In genomic region chr12:122243965-122244364, GRCh38 we compare ENCODE assay signal across 24 cellular contexts. TPM values are rescaled to one million over a fixed set of nuclear protein-coding genes. Genes with fewer than 3 reads are reported as not detected.
A peak's percentile ranks its signal among the peaks of the same experiment; 100 is the strongest.
DNase-seq lines count a peak whose midpoint lies in the region; FAIRE-seq and TF ChIP-seq lines count a peak whose summit lies in the region.
"Had no signal": no experiment of that assay in that cellular context is flagged by ENCODE, and none has a peak within 500 bp of the region (broad histone marks: within the 10 kb centered on the region; RNA-seq: fewer than 3 reads in every experiment).

No MANE protein-coding gene starts in this region.

- H3K36me3 Mint-ChIP-seq in activated naive CD4-positive, alpha-beta T cell treated with anti-CD3 and anti-CD28 coated beads, Interleukin-2, amount 10 ng/mL, durations not matched to agents 7 days and 5 days: peaks cover 24% of the 10 kb centered on the region

- 58 to 76% (median 74%) methylated on average over 6 of the region's 6 CpGs for WGBS in small intestine, 3 donors

- H3K9ac ChIP-seq in OCI-LY1 (ENCODE audit: low read length): no peak overlapping the region; the same call in 1 of the 2 replicates

- H3K4me3 Mint-ChIP-seq in activated naive CD4-positive, alpha-beta T cell treated with anti-CD3 and anti-CD28 coated beads, Interleukin-2, amount 10 ng/mL, durations not matched to agents 7 days and 5 days: peak overlapping the region; percentile 73
- H3K4me3 Mint-ChIP-seq: memory B cell, nephron had no signal

- H3K4me2 ChIP-seq in OCI-LY1 (ENCODE audit: low read length): peak overlapping the region; percentile 69

- peak overlapping the region; percentile 68 for H3K27ac ChIP-seq in OCI-LY1 (ENCODE audit: low read depth, low read length, poor library complexity, severe bottlenecking)
- no peak overlapping the region for H3K27ac ChIP-seq in small intestine (ENCODE audit: low read depth in 1 of 2, low read length in 1 of 2)
- H3K27ac ChIP-seq: adrenal gland, dorsolateral prefrontal cortex, WERI-Rb-1 had no signal

- H3K79me2 ChIP-seq in OCI-LY1 (ENCODE audit: insufficient read depth, low read length): no peaks in the 10 kb centered on the region

- H3K9me3 ChIP-seq in OCI-LY1 (ENCODE audit: low read length) (no peaks in the 10 kb centered on the region), small intestine (ENCODE audit: control insufficient read depth, low read depth) (no peaks in the 10 kb centered on the region)
- H3K9me3 ChIP-seq: adrenal gland had no signal

- H4K20me1 ChIP-seq in OCI-LY1 (ENCODE audit: insufficient read depth, low read length): no peaks in the 10 kb centered on the region

- peak; percentile 15 for DNase-seq in activated naive CD4-positive, alpha-beta T cell treated with Interleukin-2 at 50 U/mL for 16 hours
- DNase-seq in activated naive CD4-positive, alpha-beta T cell treated with anti-CD3 and anti-CD28 coated beads, Interleukin-2, amount 50 U/mL, for 16 hours: no peak
- peak; percentile 30 for DNase-seq in activated naive CD4-positive, alpha-beta T cell treated with anti-CD3 and anti-CD28 coated beads, Interleukin-2, amount 10 ng/mL, durations not matched to agents 7 days and 5 days
- DNase-seq in small intestine: peak; percentile 8
- DNase-seq in ecto neural progenitor cell (ENCODE audit: low spot score): no peak
- no peak for DNase-seq in NCI-H1105 (lab: John Stamatoyannopoulos, UW)
- no peak for DNase-seq in T-helper 9 cell
- DNase-seq: DMS79; dorsolateral prefrontal cortex; erythroblast; foreskin melanocyte; HCEC 1CT; kidney glomerular epithelial cell; MM.1S; NCI-H1694; stimulated activated CD4-positive, alpha-beta T cell treated with anti-CD3 and anti-CD28 coated beads, Interleukin-2, amount 100 ng/mL, for 48 hours; SW 1271; WERI-Rb-1 had no signal

- FAIRE-seq in small intestine (lab: Jason Lieb, UNC): no peak
- FAIRE-seq: HepG2 had no signal

- H3K27me3 Mint-ChIP-seq in activated naive CD4-positive, alpha-beta T cell treated with anti-CD3 and anti-CD28 coated beads, Interleukin-2, amount 10 ng/mL, durations not matched to agents 7 days and 5 days: no peaks in the 10 kb centered on the region
- H3K27me3 Mint-ChIP-seq: memory B cell, progenitor cell of endocrine pancreas had no signal

- peaks cover 21% of the 10 kb centered on the region; the same call in 1 of the 2 replicates for H3K36me3 ChIP-seq in OCI-LY1 (ENCODE audit: insufficient read depth, low read length)
- peaks cover 0 to 2% of the 10 kb centered on the region in 2 donors for H3K36me3 ChIP-seq in small intestine (ENCODE audit: control insufficient read depth in 2 of 2, insufficient read depth in 2 of 2, low read length in 2 of 2)
- H3K36me3 ChIP-seq: WERI-Rb-1 had no signal

- no peaks in the 10 kb centered on the region for H3K9me3 Mint-ChIP-seq in activated naive CD4-positive, alpha-beta T cell treated with anti-CD3 and anti-CD28 coated beads, Interleukin-2, amount 10 ng/mL, durations not matched to agents 7 days and 5 days
- H3K9me3 Mint-ChIP-seq: memory B cell, nephron had no signal

- no peaks in the 10 kb centered on the region for H3F3A ChIP-seq in OCI-LY1 (ENCODE audit: insufficient read depth, low read length)

- peak overlapping the region; percentile 96 for H3K27ac Mint-ChIP-seq in activated naive CD4-positive, alpha-beta T cell treated with anti-CD3 and anti-CD28 coated beads, Interleukin-2, amount 10 ng/mL, durations not matched to agents 7 days and 5 days
- H3K27ac Mint-ChIP-seq: nephron, progenitor cell of endocrine pancreas had no signal

- peaks cover 22% of the 10 kb centered on the region for H3K4me1 ChIP-seq in OCI-LY1 (ENCODE audit: insufficient read depth, low read length, severe bottlenecking)
- no peaks in the 10 kb centered on the region for H3K4me1 ChIP-seq in small intestine (ENCODE audit: control insufficient read depth in 2 of 2, insufficient read depth in 1 of 2, low read depth in 1 of 2, low read length in 1 of 2)
- H3K4me1 ChIP-seq: adrenal gland had no signal

- H3K4me1 Mint-ChIP-seq in activated naive CD4-positive, alpha-beta T cell treated with anti-CD3 and anti-CD28 coated beads, Interleukin-2, amount 10 ng/mL, durations not matched to agents 7 days and 5 days: peaks cover 26% of the 10 kb centered on the region
- H3K4me1 Mint-ChIP-seq: memory B cell, nephron had no signal

- TF ChIP-seq CTCF in OCI-LY1 (IDR thresholded peaks at IDR 0.05; ENCODE audit: low read length): no peak

- CTCF ChIA-PET in activated naive CD4-positive, alpha-beta T cell treated with anti-CD3 and anti-CD28 coated beads, Interleukin-2, amount 10 ng/mL, durations not matched to agents 7 days and 5 days (lab: Charles Lee): interaction anchor here (1.3 to 1.4 kb wide), 4 partner anchors 13 to 23 kb away, joined by 4 to 6 read pairs (median 4); no protein-coding TSS in a partner anchor

- H3K4me3 ChIP-seq in OCI-LY1 (ENCODE audit: low read depth, low read length, poor library complexity, severe bottlenecking) (peak overlapping the region; percentile 27), small intestine (ENCODE audit: low read depth in 1 of 2, low read length in 2 of 2) (no peak overlapping the region)
- H3K4me3 ChIP-seq: adrenal gland, dorsolateral prefrontal cortex had no signal

- H2AFZ ChIP-seq in OCI-LY1 (ENCODE audit: low read length): no peak overlapping the region

- H3K27me3 ChIP-seq in OCI-LY1 (ENCODE audit: insufficient read depth, low read length) (no peaks in the 10 kb centered on the region), small intestine (ENCODE audit: control insufficient read depth in 2 of 2, insufficient read depth in 2 of 2, low read length in 2 of 2) (no peaks in the 10 kb centered on the region)
- H3K27me3 ChIP-seq: adrenal gland, dorsolateral prefrontal cortex had no signal

- no peaks in the 10 kb centered on the region for H3K9me2 ChIP-seq in OCI-LY1 (ENCODE audit: low read depth, low read length)

RNA-seq across cellular contexts. Expression of gene DIABLO, which starts 18.1 kb away (rescaled TPM):
- polyA plus RNA-seq in small intestine: 10 to 100 TPM; 54.6 to 68.4 (median 61.1) TPM

RNA-seq across cellular contexts. Expression of gene VPS33A, which starts 22.3 kb away (rescaled TPM):
- polyA plus RNA-seq in small intestine: 10 to 100 TPM in 2 of 3 donors, 1 to 10 TPM in 1; 9.4 to 18.6 (median 14.6) TPM

RNA-seq across cellular contexts. Expression of gene B3GNT4, which starts 40.5 kb away (rescaled TPM):
- under 1 TPM; 0.27 to 0.70 (median 0.45) TPM for polyA plus RNA-seq in small intestine

Comparison
In these comparisons a context has a peak if more than half of its experiments do, and no peak if none do; other contexts are left out.
1. DNase-seq: peak in activated naive CD4-positive, alpha-beta T cell treated with Interleukin-2 at 50 U/mL for 16 hours (single experiment), activated naive CD4-positive, alpha-beta T cell treated with anti-CD3 and anti-CD28 coated beads, Interleukin-2, amount 10 ng/mL, durations not matched to agents 7 days and 5 days (single experiment) and small intestine (single experiment); none in activated naive CD4-positive, alpha-beta T cell treated with anti-CD3 and anti-CD28 coated beads, Interleukin-2, amount 50 U/mL, for 16 hours (single experiment), ecto neural progenitor cell (single experiment), NCI-H1105 (single experiment) and T-helper 9 cell (single experiment).